8 cellular contexts compared by ENCODE assay signal in genomic region chr3:99638244-99638948, GRCh38. TPM values are rescaled to one million over a fixed set of nuclear protein-coding genes. Genes with fewer than 3 reads are reported as not detected.
DNase-seq lines count a peak whose midpoint lies in the region; ATAC-seq lines count a peak whose summit lies in the region.

Gene COL8A1, plus strand, starts transcription at chr3:99638594. Its CDS starts 152,089 bp downstream, at chr3:99790683.

- no peak for ATAC-seq in HG03439 (IDR thresholded peaks at IDR 0.05; ENCODE audit: unreplicated experiment)
- ATAC-seq in GM21381 (IDR thresholded peaks at IDR 0.05; ENCODE audit: unreplicated experiment), result no peak
- no peak for ATAC-seq in GM21717 (IDR thresholded peaks at IDR 0.05; ENCODE audit: unreplicated experiment)

- peak; percentile 4 for DNase-seq in COR-L47 (lab: John Stamatoyannopoulos, UW)
- DNase-seq in NCI-H69 (lab: John Stamatoyannopoulos, UW), result peak; percentile 27
- DNase-seq in epithelial cell of prostate (ENCODE audit: low read depth, low spot score), result no peak
- peak; percentile 13 for DNase-seq in mucosa of gallbladder (ENCODE audit: low spot score)
- no peak for DNase-seq in LoVo (ENCODE audit: low spot score)

- H3K27ac ChIP-seq in epithelial cell of prostate, result peak within 1 kb of the TSS; percentile 86

RNA-seq across cellular contexts. Expression of gene COL8A1, which starts in this region (rescaled TPM):
- 3.7 TPM for total RNA-seq in mucosa of gallbladder

Comparison
In these comparisons a context has a peak if more than half of its experiments do, and no peak if none do; other contexts are left out.
1. DNase-seq: peak in COR-L47 (single experiment), NCI-H69 (single experiment) and mucosa of gallbladder (single experiment); none in epithelial cell of prostate (single experiment) and LoVo (single experiment).